In the genomic region with DNA sequence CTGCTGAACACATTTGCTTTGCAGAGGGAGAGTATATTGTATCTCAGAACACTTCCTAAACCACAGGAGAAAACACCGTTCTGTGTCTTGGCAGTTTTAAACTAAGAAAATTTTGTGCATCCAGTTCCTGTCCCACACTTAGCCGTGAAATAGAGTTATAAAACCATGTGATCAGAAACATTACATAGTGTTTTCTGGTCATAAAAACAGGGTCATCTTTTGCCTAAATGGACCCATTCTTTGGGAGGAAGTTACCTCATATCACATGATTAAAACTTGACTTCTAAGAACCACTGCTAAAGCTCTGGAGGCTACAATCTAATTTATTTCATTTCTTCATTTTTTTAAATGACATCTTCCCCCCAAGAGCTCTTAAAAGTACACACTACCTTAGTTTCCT, we compare ENCODE assay signal across 28 cellular contexts.
"Had no signal": no experiment of that assay in that cellular context is flagged by ENCODE, and none has a peak within 500 bp of the region (broad histone marks: within the 10 kb centered on the region; RNA-seq: fewer than 3 reads in every experiment).

No MANE protein-coding gene starts in this region.

- H3K27ac ChIP-seq: left ventricle myocardium inferior, pancreas, prostate gland, skin epidermis, stomach, testis, thyroid gland, transverse colon, upper lobe of left lung, vagina had no signal

- H3K36me3 Mint-ChIP-seq: naive thymus-derived CD4-positive, alpha-beta T cell; natural killer cell treated with Interleukin-12 subunit alpha and Interleukin-12 subunit beta and Interleukin-15 and Interleukin-18, amount 100 ng/mL, for 72 hours; stimulated activated naive B cell treated with anti-CD40 and anti-IgM and Interleukin-4, amounts not matched to agents 10 μg/mL and 1 μg/mL and 100 μg/mL, for 72 hours had no signal

- H3K27me3 Mint-ChIP-seq: natural killer cell treated with Interleukin-12 subunit alpha and Interleukin-12 subunit beta and Interleukin-15 and Interleukin-18, amount 100 ng/mL, for 72 hours; stimulated activated naive B cell treated with anti-CD40 and anti-IgM and Interleukin-4, amounts not matched to agents 10 μg/mL and 1 μg/mL and 100 μg/mL, for 72 hours had no signal

- H3K9me3 ChIP-seq: left ventricle myocardium inferior, mucosa of descending colon, pancreas, prostate gland, stomach, testis, thyroid gland, transverse colon, upper lobe of left lung, vagina had no signal

- H3K4me3 Mint-ChIP-seq: naive thymus-derived CD4-positive, alpha-beta T cell; natural killer cell treated with Interleukin-12 subunit alpha and Interleukin-12 subunit beta and Interleukin-15 and Interleukin-18, amount 100 ng/mL, for 72 hours; stimulated activated naive B cell treated with anti-CD40 and anti-IgM and Interleukin-4, amounts not matched to agents 10 μg/mL and 1 μg/mL and 100 μg/mL, for 72 hours had no signal

- DNase-seq: islet precursor cell; left ventricle myocardium inferior; mesendoderm; midbrain; mucosa of descending colon; naive thymus-derived CD4-positive, alpha-beta T cell; nucleus accumbens; pancreas; posterior cingulate gyrus; retina; right cardiac atrium; stimulated activated CD4-positive, alpha-beta T cell treated with anti-CD3 and anti-CD28 coated beads, Interleukin-12 subunit alpha, Interleukin-12 subunit beta, amount 100 ng/mL, for 4 hours; stimulated activated CD4-positive, alpha-beta T cell treated with anti-CD3 and anti-CD28 coated beads, Interleukin-15, amount 100 ng/mL, for 24 hours; stimulated activated CD4-positive, alpha-beta T cell treated with anti-CD3 and anti-CD28 coated beads, Interleukin-2, amount 100 ng/mL, for 24 hours; stimulated activated CD4-positive, alpha-beta T cell treated with anti-CD3 and anti-CD28 coated beads, Interleukin-4, amount 100 ng/mL, for 1 hour; stimulated activated naive B cell treated with anti-CD40 and anti-IgM and Interleukin-4, amounts not matched to agents 10 μg/mL and 1 μg/mL and 100 μg/mL, for 72 hours; stimulated activated naive CD8-positive, alpha-beta T cell treated with anti-CD3 and anti-CD28 coated beads, Interleukin-15, Interleukin-2, amounts not matched to agents 100 U/mL and 50 U/mL, for 24 hours; stomach; testis; thyroid gland; transverse colon; upper lobe of left lung had no signal

- H3K4me1 ChIP-seq: pancreas, prostate gland, stomach, testis, thyroid gland, transverse colon, upper lobe of left lung, vagina had no signal

- H3K27me3 ChIP-seq: testis, thyroid gland, transverse colon, upper lobe of left lung, vagina had no signal

- ATAC-seq: mucosa of descending colon; naive thymus-derived CD4-positive, alpha-beta T cell; natural killer cell treated with Interleukin-12 subunit alpha and Interleukin-12 subunit beta and Interleukin-15 and Interleukin-18, amount 100 ng/mL, for 72 hours; pancreas; sciatic nerve; stimulated activated naive B cell treated with anti-CD40 and anti-IgM and Interleukin-4, amounts not matched to agents 10 μg/mL and 1 μg/mL and 100 μg/mL, for 72 hours; stimulated activated naive CD8-positive, alpha-beta T cell treated with anti-CD3 and anti-CD28 coated beads, Interleukin-15, Interleukin-2, amounts not matched to agents 100 U/mL and 50 U/mL, for 24 hours had no signal

- H3K4me3 ChIP-seq: left ventricle myocardium inferior, lung, mucosa of descending colon, pancreas, prostate gland, skin epidermis, stomach, testis, thyroid gland, transverse colon, upper lobe of left lung, vagina had no signal

- H3K4me1 Mint-ChIP-seq: naive thymus-derived CD4-positive, alpha-beta T cell; stimulated activated naive B cell treated with anti-CD40 and anti-IgM and Interleukin-4, amounts not matched to agents 10 μg/mL and 1 μg/mL and 100 μg/mL, for 72 hours had no signal

- H3K27ac Mint-ChIP-seq: naive thymus-derived CD4-positive, alpha-beta T cell; natural killer cell treated with Interleukin-12 subunit alpha and Interleukin-12 subunit beta and Interleukin-15 and Interleukin-18, amount 100 ng/mL, for 72 hours; stimulated activated naive B cell treated with anti-CD40 and anti-IgM and Interleukin-4, amounts not matched to agents 10 μg/mL and 1 μg/mL and 100 μg/mL, for 72 hours had no signal

- H3K36me3 ChIP-seq: left ventricle myocardium inferior, pancreas, prostate gland, stomach, thyroid gland, transverse colon, upper lobe of left lung, vagina had no signal
